24 cellular contexts compared by ENCODE assay signal in genomic region chr5:67163231-67163756, GRCh38. TPM values are rescaled to one million over a fixed set of nuclear protein-coding genes. Genes with fewer than 3 reads are reported as not detected.
DNase-seq lines count a peak whose midpoint lies in the region; ATAC-seq and TF ChIP-seq lines count a peak whose summit lies in the region.
"Had no signal": no experiment of that assay in that cellular context is flagged by ENCODE, and none has a peak within 500 bp of the region (broad histone marks: within the 10 kb centered on the region; RNA-seq: fewer than 3 reads in every experiment).

No MANE protein-coding gene starts in this region.

- no peaks in the 10 kb centered on the region for H3K9me3 Mint-ChIP-seq in activated T-cell treated with anti-CD3 and anti-CD28 coated beads, Interleukin-2, amount 50 U/mL, for 72 hours
- no peaks in the 10 kb centered on the region; the same call in 2 of the 3 replicates for H3K9me3 Mint-ChIP-seq in GM23338
- no peaks in the 10 kb centered on the region for H3K9me3 Mint-ChIP-seq in activated naive CD4-positive, alpha-beta T cell treated with anti-CD3 and anti-CD28 coated beads, Interleukin-2, amount 50 U/mL, for 72 hours
- H3K9me3 Mint-ChIP-seq in natural killer cell treated with Interleukin-12 subunit alpha and Interleukin-12 subunit beta and Interleukin-15 and Interleukin-18, amount 100 ng/mL, for 72 hours = no peaks in the 10 kb centered on the region
- H3K9me3 Mint-ChIP-seq: nephron had no signal

- DNase-seq in activated T-cell treated with anti-CD3 and anti-CD28 coated beads, Interleukin-2, amount 50 U/mL, for 72 hours = no peak
- DNase-seq in activated T-cell treated with anti-CD3 and anti-CD28 coated beads, Interleukin-2, amount 50 U/mL, for 1 hour = no peak
- DNase-seq in GM23338 (ENCODE audit: low spot score) (peak; percentile 44), putamen (ENCODE audit: low spot score) (no peak), CD1c-positive myeloid dendritic cell (ENCODE audit: extremely low spot score) (no peak), hepatocyte (ENCODE audit: low spot score) (no peak)
- DNase-seq in activated naive CD4-positive, alpha-beta T cell treated with anti-CD3 and anti-CD28 coated beads, Interleukin-2, amount 50 U/mL, for 72 hours (ENCODE audit: low spot score in 2 of 2) = no peak
- DNase-seq in natural killer cell treated with Interleukin-12 subunit alpha and Interleukin-12 subunit beta and Interleukin-15 and Interleukin-18, amount 100 ng/mL, for 72 hours (ENCODE audit: low spot score) = no peak
- DNase-seq: ACHN; activated CD4-positive, CD25-positive, alpha-beta regulatory T cell treated with anti-CD3 and anti-CD28 coated beads, Interleukin-2, amount 50 U/mL, for 72 hours; gastrocnemius medialis; kidney glomerular epithelial cell; mesenchymal stem cell; MM.1S; NCI-H748 treated with DMSO at 0.1 percent for 48 hours; SIG-M5; stimulated activated CD4-positive, alpha-beta T cell treated with anti-CD3 and anti-CD28 coated beads, Interleukin-1b, Interleukin-23, amount 100 ng/mL, for 48 hours; substantia nigra; T1000 had no signal

- H3K27me3 ChIP-seq in GM23338 (ENCODE audit: insufficient read depth) = no peaks in the 10 kb centered on the region
- H3K27me3 ChIP-seq in hepatocyte = no peaks in the 10 kb centered on the region
- H3K27me3 ChIP-seq: gastrocnemius medialis had no signal

- peaks cover 58% of the 10 kb centered on the region for H3K4me1 Mint-ChIP-seq in activated T-cell treated with anti-CD3 and anti-CD28 coated beads, Interleukin-2, amount 50 U/mL, for 72 hours (ENCODE audit: low read depth)
- peaks cover 20% of the 10 kb centered on the region; the same call in 2 of the 3 replicates for H3K4me1 Mint-ChIP-seq in GM23338
- H3K4me1 Mint-ChIP-seq in natural killer cell treated with Interleukin-12 subunit alpha and Interleukin-12 subunit beta and Interleukin-15 and Interleukin-18, amount 100 ng/mL, for 72 hours (ENCODE audit: low read depth in 2 of 2) = peaks cover 22 to 35% of the 10 kb centered on the region in 2 donors

- H3K27ac Mint-ChIP-seq in activated T-cell treated with anti-CD3 and anti-CD28 coated beads, Interleukin-2, amount 50 U/mL, for 72 hours = peak overlapping the region; percentile 68
- H3K27ac Mint-ChIP-seq in GM23338 = no peak overlapping the region
- peak overlapping the region; percentile 15 to 65 for H3K27ac Mint-ChIP-seq in activated naive CD4-positive, alpha-beta T cell treated with anti-CD3 and anti-CD28 coated beads, Interleukin-2, amount 50 U/mL, for 72 hours
- H3K27ac Mint-ChIP-seq in natural killer cell treated with Interleukin-12 subunit alpha and Interleukin-12 subunit beta and Interleukin-15 and Interleukin-18, amount 100 ng/mL, for 72 hours = peak overlapping the region; percentile 65 to 70
- H3K27ac Mint-ChIP-seq: CD14-positive monocyte had no signal

- H3K4me3 ChIP-seq in GM23338 (no peak overlapping the region), hepatocyte (no peak overlapping the region)
- H3K4me3 ChIP-seq: gastrocnemius medialis had no signal

- no peaks in the 10 kb centered on the region for H4K20me1 ChIP-seq in GM23338 (replicated peaks; ENCODE audit: insufficient read depth)
- H4K20me1 ChIP-seq in hepatocyte (ENCODE audit: insufficient read depth, poor library complexity, severe bottlenecking) = no peaks in the 10 kb centered on the region

- peak; percentile 10 to 49; a peak in 2 of 4 replicates for TF ChIP-seq CTCF in GM23338 (conservative IDR thresholded peaks at IDR 0.05; ENCODE audit: low read depth in 2 of 2)
- TF ChIP-seq CTCF in hepatocyte (IDR thresholded peaks at IDR 0.05; ENCODE audit: poor library complexity) = no peak

- H3F3A ChIP-seq in GM23338 (replicated peaks; ENCODE audit: low read depth) = no peaks in the 10 kb centered on the region

- H3K27ac ChIP-seq in GM23338 (ENCODE audit: low read depth) (no peak overlapping the region), hepatocyte (no peak overlapping the region)
- H3K27ac ChIP-seq: gastrocnemius medialis had no signal

- H3K36me3 ChIP-seq in GM23338 (ENCODE audit: insufficient read depth) = no peaks in the 10 kb centered on the region
- H3K36me3 ChIP-seq in hepatocyte (replicated peaks; ENCODE audit: insufficient read depth, low read depth) = no peaks in the 10 kb centered on the region

- H3K4me3 Mint-ChIP-seq in activated T-cell treated with anti-CD3 and anti-CD28 coated beads, Interleukin-2, amount 50 U/mL, for 72 hours = peak overlapping the region in 1 of 2 donors; percentile 85
- no peak overlapping the region for H3K4me3 Mint-ChIP-seq in GM23338
- H3K4me3 Mint-ChIP-seq in natural killer cell treated with Interleukin-12 subunit alpha and Interleukin-12 subunit beta and Interleukin-15 and Interleukin-18, amount 100 ng/mL, for 72 hours = no peak overlapping the region
- H3K4me3 Mint-ChIP-seq: nephron had no signal

- H3K9me2 ChIP-seq in GM23338 (ENCODE audit: insufficient read depth) = no peaks in the 10 kb centered on the region
- no peaks in the 10 kb centered on the region for H3K9me2 ChIP-seq in hepatocyte (replicated peaks; ENCODE audit: insufficient read depth)

- no peak overlapping the region for H3K4me2 ChIP-seq in GM23338
- no peak overlapping the region for H3K4me2 ChIP-seq in hepatocyte

- no peaks in the 10 kb centered on the region for H3K4me1 ChIP-seq in GM23338 (ENCODE audit: insufficient read depth)
- peaks cover 5% of the 10 kb centered on the region for H3K4me1 ChIP-seq in hepatocyte (ENCODE audit: insufficient read depth)
- H3K4me1 ChIP-seq: gastrocnemius medialis had no signal

- peaks cover 4 to 19% of the 10 kb centered on the region in 2 donors for H3K36me3 Mint-ChIP-seq in activated T-cell treated with anti-CD3 and anti-CD28 coated beads, Interleukin-2, amount 50 U/mL, for 72 hours (ENCODE audit: insufficient read depth in 2 of 2)
- peaks cover 5% of the 10 kb centered on the region; the same call in 1 of the 3 replicates for H3K36me3 Mint-ChIP-seq in GM23338 (ENCODE audit: low read depth)
- peaks cover 22 to 42% of the 10 kb centered on the region in 2 donors for H3K36me3 Mint-ChIP-seq in activated naive CD4-positive, alpha-beta T cell treated with anti-CD3 and anti-CD28 coated beads, Interleukin-2, amount 50 U/mL, for 72 hours
- H3K36me3 Mint-ChIP-seq in natural killer cell treated with Interleukin-12 subunit alpha and Interleukin-12 subunit beta and Interleukin-15 and Interleukin-18, amount 100 ng/mL, for 72 hours = no peaks in the 10 kb centered on the region

- H2AFZ ChIP-seq in GM23338 (no peak overlapping the region), hepatocyte (no peak overlapping the region)

- no peak for ATAC-seq in activated T-cell treated with anti-CD3 and anti-CD28 coated beads, Interleukin-2, amount 50 U/mL, for 72 hours (replicated peaks in 1 of 2)
- no peak for ATAC-seq in GM23338
- ATAC-seq in activated naive CD4-positive, alpha-beta T cell treated with anti-CD3 and anti-CD28 coated beads, Interleukin-2, amount 50 U/mL, for 72 hours = no peak
- ATAC-seq in natural killer cell treated with Interleukin-12 subunit alpha and Interleukin-12 subunit beta and Interleukin-15 and Interleukin-18, amount 100 ng/mL, for 72 hours = no peak
- ATAC-seq: gastrocnemius medialis, HCT116, HepG2 had no signal

- H3K79me2 ChIP-seq in GM23338 (replicated peaks; ENCODE audit: insufficient read depth) (no peaks in the 10 kb centered on the region), hepatocyte (no peaks in the 10 kb centered on the region)

- H3K27me3 Mint-ChIP-seq in activated T-cell treated with anti-CD3 and anti-CD28 coated beads, Interleukin-2, amount 50 U/mL, for 72 hours (ENCODE audit: low read depth) = no peaks in the 10 kb centered on the region
- peaks cover 9% of the 10 kb centered on the region for H3K27me3 Mint-ChIP-seq in GM23338 (ENCODE audit: insufficient read depth, low read depth, poor library complexity)
- H3K27me3 Mint-ChIP-seq in natural killer cell treated with Interleukin-12 subunit alpha and Interleukin-12 subunit beta and Interleukin-15 and Interleukin-18, amount 100 ng/mL, for 72 hours = no peaks in the 10 kb centered on the region

- WGBS in hepatocyte (ENCODE audit: low lambda C conversion rate, missing lambda C conversion rate) = 97% methylated on average over 44 of the region's 44 CpGs

- H3K9me3 ChIP-seq in hepatocyte (ENCODE audit: low read depth) = no peaks in the 10 kb centered on the region
- H3K9me3 ChIP-seq: gastrocnemius medialis had no signal

TF ChIP-seq in GM23338, 12 proteins besides CTCF, POLR2A, EP300 and RAD21 (continues in another document):
- TF ChIP-seq JUNB (IDR thresholded peaks at IDR 0.05; ENCODE audit: unreplicated experiment) = no peak
- TF ChIP-seq EZH2phosphoT487 (IDR thresholded peaks at IDR 0.05; ENCODE audit: unreplicated experiment) = no peak
- no peak for TF ChIP-seq CREB1 (CRISPR knock-in tag; IDR thresholded peaks at IDR 0.05; ENCODE audit: low read depth)
- TF ChIP-seq EZH2 (IDR thresholded peaks at IDR 0.05; ENCODE audit: low read depth, unreplicated experiment) = no peak
- TF ChIP-seq POLR2AphosphoS5 (IDR thresholded peaks at IDR 0.05; ENCODE audit: low read depth) = no peak

RNA-seq across cellular contexts. Expression of gene CD180, which starts 33.3 kb away (rescaled TPM):
- total RNA-seq in activated T-cell treated with anti-CD3 and anti-CD28 coated beads, Interleukin-2, amount 50 U/mL, for 72 hours = under 1 TPM; 0.05 to 0.14 TPM
- total RNA-seq in GM23338 (2014; rRNA removed; shearing (Covaris generic)) = not detected in 2 replicates
- polyA plus RNA-seq in GM23338 (2016; fragmentation: Nextera tagmentation; extraction: Ambion mirVana) = not detected in 2 replicates
- total RNA-seq in activated naive CD4-positive, alpha-beta T cell treated with anti-CD3 and anti-CD28 coated beads, Interleukin-2, amount 50 U/mL, for 72 hours = not detected
- under 1 TPM in 1 of 2 donors, not detected in 1; 0.14 TPM for total RNA-seq in natural killer cell treated with Interleukin-12 subunit alpha and Interleukin-12 subunit beta and Interleukin-15 and Interleukin-18, amount 100 ng/mL, for 72 hours
- total RNA-seq in hepatocyte = 0.07 and 0.12 TPM in 2 replicates
- 0.24 TPM in 1 of 2 replicates, not detected in the other for polyA plus RNA-seq in hepatocyte
- total RNA-seq: dermis microvascular lymphatic vessel endothelial cell, HepG2 had no signal
- polyA plus RNA-seq: HepG2 had no signal
